24 cellular contexts compared by ENCODE assay signal in the genomic region with DNA sequence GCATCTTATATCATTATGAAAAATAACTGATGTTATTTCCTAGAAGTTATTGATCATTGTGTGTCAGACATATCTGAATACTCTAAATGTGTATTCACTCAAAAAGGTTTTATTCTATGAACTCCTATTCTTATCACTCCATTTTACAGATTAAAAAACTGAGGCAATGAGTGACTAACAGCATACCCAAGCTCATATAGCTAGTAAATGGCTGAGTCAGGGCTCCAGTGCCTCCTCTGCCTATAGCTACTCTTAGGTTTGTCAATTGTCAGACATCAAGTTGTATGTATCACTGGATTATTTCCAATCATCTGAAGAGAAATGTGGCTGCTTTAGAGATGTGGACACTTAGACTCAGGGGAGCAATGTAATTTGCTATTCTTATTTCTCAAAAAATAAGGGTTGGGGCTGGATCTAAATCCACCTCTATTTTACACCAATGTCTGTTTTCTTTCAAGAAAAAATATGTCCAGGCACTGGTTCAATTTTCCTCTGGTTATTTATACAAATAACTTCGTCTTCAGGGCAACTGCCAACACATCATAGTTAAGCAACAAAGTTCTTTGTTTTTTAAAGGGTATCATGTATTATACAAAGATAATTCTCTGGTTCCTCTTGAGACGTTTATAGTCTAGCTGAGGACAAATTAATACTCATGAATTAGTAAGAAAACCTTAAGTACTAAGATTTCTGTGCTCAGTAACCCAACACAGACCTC.
A peak's percentile ranks its signal among the peaks of the same experiment; 100 is the strongest.
DNase-seq lines count a peak whose midpoint lies in the region; ATAC-seq and TF ChIP-seq lines count a peak whose summit lies in the region.
"Had no signal": no experiment of that assay in that cellular context is flagged by ENCODE, and none has a peak within 500 bp of the region (broad histone marks: within the 10 kb centered on the region; RNA-seq: fewer than 3 reads in every experiment).

No MANE protein-coding gene starts in this region.

- peak; percentile 50 for DNase-seq in fibroblast of gingiva (ENCODE audit: low read depth)
- no peak for DNase-seq in osteocyte (ENCODE audit: extremely low spot score, unreplicated experiment)
- no peak for DNase-seq in 8988T
- no peak for DNase-seq in aorta
- no peak for DNase-seq in tibial artery
- DNase-seq in activated CD8-positive, alpha-beta memory T cell treated with anti-CD3 and anti-CD28 coated beads, Interleukin-2, amount 50 U/mL, for 48 hours, result no peak
- DNase-seq: Caco-2; CD8-positive, alpha-beta T cell; DMS 273 treated with DMSO at 0.1 percent for 48 hours; DMS79; EL; GDM1; NCI-H1105 treated with DMSO at 0.1 percent for 48 hours; NCI-H2029; NCI-H446; NCI-H524 treated with DMSO at 0.1 percent for 48 hours; NCI-H774; SIG-M5 had no signal

- H3K4me3 ChIP-seq in stomach smooth muscle (ENCODE audit: low read length in 2 of 2), result peak overlapping the region; percentile 17 to 20
- H3K4me3 ChIP-seq in aorta (ENCODE audit: low read length in 2 of 2), result no peak overlapping the region
- H3K4me3 ChIP-seq in tibial artery, result no peak overlapping the region
- H3K4me3 ChIP-seq: GM12878, SK-N-MC had no signal

- TF ChIP-seq CTCF in osteocyte (IDR thresholded peaks at IDR 0.05), result no peak
- TF ChIP-seq CTCF in tibial artery (IDR thresholded peaks at IDR 0.05), result no peak

- intact Hi-C loops in aorta (cut with DNase I), result no loop called here
- intact Hi-C loops in tibial artery (cut with DNase I; ENCODE audit: low total_unique reads), result no loop called here

- H3K27ac ChIP-seq in stomach smooth muscle (ENCODE audit: low read length), result peak overlapping the region; percentile 53
- no peak overlapping the region for H3K27ac ChIP-seq in aorta (ENCODE audit: low read depth in 1 of 2, low read length in 2 of 2)
- H3K27ac ChIP-seq in tibial artery, result no peak overlapping the region
- H3K27ac ChIP-seq: C4-2B, SK-N-MC had no signal

- peaks cover 5% of the 10 kb centered on the region for H3K4me1 Mint-ChIP-seq in osteocyte (ENCODE audit: unreplicated experiment)
- H3K4me1 Mint-ChIP-seq: B cell had no signal

- H3K36me3 ChIP-seq in stomach smooth muscle (ENCODE audit: control insufficient read depth in 2 of 2, insufficient read depth in 2 of 2, low read length in 2 of 2), result no peaks in the 10 kb centered on the region
- H3K36me3 ChIP-seq in aorta (ENCODE audit: control insufficient read depth in 1 of 2, insufficient read depth in 2 of 2, low read length in 1 of 2), result no peaks in the 10 kb centered on the region
- H3K36me3 ChIP-seq in tibial artery, result no peaks in the 10 kb centered on the region

- 3 to 6% methylated on average over 2 of the region's 2 CpGs for WGBS in aorta, 2 donors

- H3K9me3 ChIP-seq in stomach smooth muscle (ENCODE audit: control insufficient read depth in 2 of 2, low read length in 2 of 2), result no peaks in the 10 kb centered on the region
- no peaks in the 10 kb centered on the region for H3K9me3 ChIP-seq in aorta (ENCODE audit: control insufficient read depth, low read length)
- H3K9me3 ChIP-seq in tibial artery, result no peaks in the 10 kb centered on the region
- H3K9me3 ChIP-seq: Caco-2 had no signal

- ATAC-seq in aorta (ENCODE audit: low FRiP score), result no peak
- ATAC-seq: CD8-positive, alpha-beta T cell; GM12878; HepG2 had no signal

- no peaks in the 10 kb centered on the region for H3K9me3 Mint-ChIP-seq in osteocyte (ENCODE audit: unreplicated experiment)
- H3K9me3 Mint-ChIP-seq: CD8-positive, alpha-beta T cell had no signal

- no peaks in the 10 kb centered on the region for H3K36me3 Mint-ChIP-seq in osteocyte (ENCODE audit: unreplicated experiment)
- H3K36me3 Mint-ChIP-seq: CD8-positive, alpha-beta T cell had no signal

- H3K9ac ChIP-seq in stomach smooth muscle (ENCODE audit: low read length in 2 of 2), result no peak overlapping the region

- H3K27me3 ChIP-seq in stomach smooth muscle (ENCODE audit: control insufficient read depth in 1 of 2, insufficient read depth in 2 of 2, low read length in 2 of 2), result no peaks in the 10 kb centered on the region
- H3K27me3 ChIP-seq in aorta (ENCODE audit: control insufficient read depth in 1 of 2, insufficient read depth in 2 of 2, low read length in 1 of 2), result no peaks in the 10 kb centered on the region
- no peaks in the 10 kb centered on the region for H3K27me3 ChIP-seq in tibial artery

- peaks cover 7% of the 10 kb centered on the region for H3K4me1 ChIP-seq in stomach smooth muscle (ENCODE audit: control insufficient read depth, insufficient read depth, low read length)
- peaks cover 0 to 3% of the 10 kb centered on the region in 2 donors for H3K4me1 ChIP-seq in aorta (ENCODE audit: control insufficient read depth in 1 of 2, insufficient read depth in 2 of 2, low read length in 2 of 2)
- no peaks in the 10 kb centered on the region for H3K4me1 ChIP-seq in tibial artery

- peak overlapping the region; percentile 62 for H3K27ac Mint-ChIP-seq in osteocyte (ENCODE audit: unreplicated experiment)
- H3K27ac Mint-ChIP-seq: B cell; CD8-positive, alpha-beta T cell had no signal

- H3K27me3 Mint-ChIP-seq in osteocyte (ENCODE audit: unreplicated experiment), result no peaks in the 10 kb centered on the region
- H3K27me3 Mint-ChIP-seq: B cell had no signal

- H3K4me3 Mint-ChIP-seq in osteocyte (ENCODE audit: unreplicated experiment), result no peak overlapping the region
- H3K4me3 Mint-ChIP-seq: B cell; CD8-positive, alpha-beta T cell had no signal

Comparison
In these comparisons a context has a peak if more than half of its experiments do, and no peak if none do; other contexts are left out.
1. H3K4me3 ChIP-seq: peak in stomach smooth muscle (2 of 2); none in aorta (0 of 2) and tibial artery (0 of 2).